Comparison of ENCODE assay signal across 9 cellular contexts in genomic region chr10:96370575-96371157, GRCh38. TPM values are rescaled to one million over a fixed set of nuclear protein-coding genes. Genes with fewer than 3 reads are reported as not detected.
DNase-seq lines count a peak whose midpoint lies in the region; ATAC-seq and TF ChIP-seq lines count a peak whose summit lies in the region.
"Had no signal": no experiment of that assay in that cellular context is flagged by ENCODE, and none has a peak within 500 bp of the region (broad histone marks: within the 10 kb centered on the region; RNA-seq: fewer than 3 reads in every experiment).

No MANE protein-coding gene starts in this region.

- H3K27ac Mint-ChIP-seq in CD4-positive, alpha-beta memory T cell: no peak overlapping the region
- H3K27ac Mint-ChIP-seq: IgD-negative memory B cell had no signal

- H4K91ac ChIP-seq in trophoblast cell (ENCODE audit: low read depth, low read length): no peak overlapping the region

- no peaks in the 10 kb centered on the region for H3K27me3 ChIP-seq in CD4-positive, alpha-beta memory T cell (ENCODE audit: insufficient read depth, low read length)
- no peaks in the 10 kb centered on the region for H3K27me3 ChIP-seq in PC-3 (ENCODE audit: low read length)
- no peaks in the 10 kb centered on the region for H3K27me3 ChIP-seq in trophoblast cell (ENCODE audit: insufficient read depth, low read length)

- no peak overlapping the region for H2BK12ac ChIP-seq in trophoblast cell (ENCODE audit: low read length)

- H3K36me3 Mint-ChIP-seq in CD4-positive, alpha-beta memory T cell: no peaks in the 10 kb centered on the region

- peak overlapping the region; percentile 65; the same call in 1 of the 2 replicates for H2AFZ ChIP-seq in PC-3 (ENCODE audit: low read length)
- no peak overlapping the region for H2AFZ ChIP-seq in trophoblast cell (ENCODE audit: insufficient read depth, low read length, poor library complexity)

- H3K23ac ChIP-seq in trophoblast cell (ENCODE audit: low read length): no peak overlapping the region

- H3K79me1 ChIP-seq in trophoblast cell (ENCODE audit: low read length): peaks cover 2% of the 10 kb centered on the region

- WGBS in trophoblast cell (ENCODE audit: extremely low coverage, insufficient coverage, insufficient read length): no CpG with 5 or more reads among the region's 16 CpGs

- H3K36me3 ChIP-seq in CD4-positive, alpha-beta memory T cell (ENCODE audit: insufficient read depth, low read length): no peaks in the 10 kb centered on the region
- H3K36me3 ChIP-seq in PC-3 (ENCODE audit: low read depth, low read length): no peaks in the 10 kb centered on the region
- H3K36me3 ChIP-seq in trophoblast cell (ENCODE audit: control insufficient read depth in 1 of 2, insufficient read depth in 2 of 2, low read length in 2 of 2): no peaks in the 10 kb centered on the region

- H3K4me2 ChIP-seq in PC-3 (ENCODE audit: low read length) (peak overlapping the region; percentile 51; the same call in 1 of the 2 replicates), trophoblast cell (ENCODE audit: low read length) (no peak overlapping the region)

- peak; percentile 81 for TF ChIP-seq CTCF in PC-3 (conservative IDR thresholded peaks at IDR 0.05; ENCODE audit: low read depth, low read length)

- no peak overlapping the region for H3K4me3 Mint-ChIP-seq in CD4-positive, alpha-beta memory T cell

- H4K12ac ChIP-seq in trophoblast cell (ENCODE audit: low read depth, low read length): no peak overlapping the region

- no peaks in the 10 kb centered on the region for H3K9me3 Mint-ChIP-seq in CD4-positive, alpha-beta memory T cell
- H3K9me3 Mint-ChIP-seq: IgD-negative memory B cell had no signal

- peaks cover 1 to 11% of the 10 kb centered on the region in 2 donors for H3K27me3 Mint-ChIP-seq in CD4-positive, alpha-beta memory T cell

- H4K8ac ChIP-seq in trophoblast cell (ENCODE audit: low read depth, low read length): no peak overlapping the region

- no peak overlapping the region for H3K4me3 ChIP-seq in CD4-positive, alpha-beta memory T cell (ENCODE audit: low read length in 2 of 2)
- H3K4me3 ChIP-seq in PC-3 (ENCODE audit: low read length) (no peak overlapping the region), trophoblast cell (ENCODE audit: low read depth, low read length) (no peak overlapping the region)

- H3K14ac ChIP-seq in trophoblast cell (ENCODE audit: low read length): no peak overlapping the region

- POLR2A ChIA-PET in CD4-positive, alpha-beta memory T cell (lab: Charles Lee; ENCODE audit: partially characterized antibody): no interaction called here
- POLR2A ChIA-PET in HEK293T (lab: Yijun Ruan, JAX) (no interaction called here), PC-3 (lab: Charles Lee; ENCODE audit: unreplicated experiment) (no interaction called here)

- H2BK5ac ChIP-seq in trophoblast cell (ENCODE audit: low read depth, low read length, poor library complexity): no peak overlapping the region

- H3K9me2 ChIP-seq in PC-3 (replicated peaks; ENCODE audit: low read length): no peaks in the 10 kb centered on the region

- H3K4me1 ChIP-seq in CD4-positive, alpha-beta memory T cell (ENCODE audit: insufficient read depth, low read length): peaks cover 11% of the 10 kb centered on the region
- H3K4me1 ChIP-seq in PC-3 (ENCODE audit: insufficient read depth, low read length) (peaks cover 19% of the 10 kb centered on the region), trophoblast cell (ENCODE audit: control insufficient read depth in 1 of 2, insufficient read depth in 2 of 2, low read length in 2 of 2) (peaks cover 4 to 6% of the 10 kb centered on the region in 2 experiments)

- H4K20me1 ChIP-seq in PC-3 (ENCODE audit: low read length): no peaks in the 10 kb centered on the region

- no peak overlapping the region for H3K27ac ChIP-seq in CD4-positive, alpha-beta memory T cell (ENCODE audit: low read depth, low read length)
- no peak overlapping the region for H3K27ac ChIP-seq in PC-3 (ENCODE audit: low read length)
- no peak overlapping the region for H3K27ac ChIP-seq in trophoblast cell (ENCODE audit: low read depth, low read length)

- intact Hi-C loops in CD4-positive, alpha-beta memory T cell (cut with micrococcal nuclease): no loop called here
- intact Hi-C loops in PC-3 (cut with micrococcal nuclease): no loop called here

- peaks cover 6 to 16% (median 9%) of the 10 kb centered on the region in 4 donors for H3K4me1 Mint-ChIP-seq in CD4-positive, alpha-beta memory T cell

- BruUV-seq in PC-3 (replicated peaks; lab: Mats Ljungman, UMichigan): no TSS peak

- H3K9ac ChIP-seq in PC-3 (ENCODE audit: low read length) (no peak overlapping the region), trophoblast cell (ENCODE audit: low read length) (no peak overlapping the region)

- H3K9me3 ChIP-seq in CD4-positive, alpha-beta memory T cell (ENCODE audit: control insufficient read depth in 1 of 2, low read length in 2 of 2): no peaks in the 10 kb centered on the region
- H3K9me3 ChIP-seq in PC-3 (ENCODE audit: low read length): no peaks in the 10 kb centered on the region
- H3K9me3 ChIP-seq in trophoblast cell (ENCODE audit: insufficient read depth, low read depth, low read length): peaks cover 2% of the 10 kb centered on the region

- DNase-seq in CD4-positive, alpha-beta memory T cell: peak in 4 of 5 donors; percentile 37 to 40 (median 39)
- DNase-seq in HEK293T (ENCODE audit: extremely low spot score) (peak; percentile 87), PC-3 (peak; percentile 71), foreskin melanocyte (peak; percentile 30), trophoblast cell (peak; percentile 40 to 85)
- peak; percentile 19 for DNase-seq in activated effector memory CD4-positive, alpha-beta T cell treated with Interleukin-2 at 50 U/mL for 16 hours

- H3F3A ChIP-seq in PC-3 (ENCODE audit: low read length, unreplicated experiment): no peaks in the 10 kb centered on the region

- H2AK5ac ChIP-seq in trophoblast cell (ENCODE audit: low read length): no peak overlapping the region

- H2BK120ac ChIP-seq in trophoblast cell (ENCODE audit: insufficient read depth, low read length, poor library complexity): no peak overlapping the region

- CTCF ChIA-PET in CD4-positive, alpha-beta memory T cell (lab: Charles Lee; ENCODE audit: partially characterized antibody): interaction anchor here (0.6 to 2.5 kb wide), 14 partner anchors 9 to 447 kb away, joined by 3 to 17 read pairs (median 4); partner anchors contain the start of gene OPALIN
- CTCF ChIA-PET in HEK293T (lab: Yijun Ruan, JAX) (interaction anchor here (0.6 to 1.2 kb wide), 4 partner anchors 30 to 134 kb away, joined by 3 to 6 read pairs (median 4); no protein-coding TSS in a partner anchor), PC-3 (lab: Charles Lee) (interaction anchor here (0.6 kb wide), 1 partner anchor 19 kb away, joined by 3 read pairs; no protein-coding TSS in a partner anchor)

- H3K18ac ChIP-seq in trophoblast cell (ENCODE audit: low read length): no peak overlapping the region

- H3K79me2 ChIP-seq in PC-3 (ENCODE audit: low read length) (no peaks in the 10 kb centered on the region), trophoblast cell (ENCODE audit: control insufficient read depth, insufficient read depth, low read length, poor library complexity) (no peaks in the 10 kb centered on the region)

- no peak overlapping the region for H3K4ac ChIP-seq in trophoblast cell (ENCODE audit: low read depth, low read length)

- ATAC-seq in PC-3 (peak; percentile 42), GM18873 (IDR thresholded peaks at IDR 0.05; ENCODE audit: low FRiP score, unreplicated experiment) (no peak), GM19397 (IDR thresholded peaks at IDR 0.05; ENCODE audit: unreplicated experiment) (no peak)

TF ChIP-seq in HEK293T, 16 proteins besides CTCF, POLR2A, EP300 and RAD21:
- TF ChIP-seq FOXA1 (IDR thresholded peaks at IDR 0.05) (no peak), FOXM1 (IDR thresholded peaks at IDR 0.05; ENCODE audit: borderline replicate concordance) (no peak), SUZ12 (IDR thresholded peaks at IDR 0.05) (no peak), HDGF (IDR thresholded peaks at IDR 0.05; ENCODE audit: borderline replicate concordance) (no peak), LEF1 (IDR thresholded peaks at IDR 0.05; ENCODE audit: borderline replicate concordance) (no peak), SP1 (IDR thresholded peaks at IDR 0.05) (no peak), L3MBTL2 (conservative IDR thresholded peaks at IDR 0.05) (no peak), TARDBP (IDR thresholded peaks at IDR 0.05) (no peak), NFRKB (IDR thresholded peaks at IDR 0.05) (no peak), CTBP1 (IDR thresholded peaks at IDR 0.05; ENCODE audit: borderline replicate concordance) (no peak), ARNT (IDR thresholded peaks at IDR 0.05) (no peak), ZNF384 (IDR thresholded peaks at IDR 0.05) (no peak), BHLHE40 (IDR thresholded peaks at IDR 0.05; ENCODE audit: borderline replicate concordance) (no peak), FOXK2 (IDR thresholded peaks at IDR 0.05) (no peak), ELF4 (IDR thresholded peaks at IDR 0.05) (no peak)
- TF ChIP-seq, protein P1, sequence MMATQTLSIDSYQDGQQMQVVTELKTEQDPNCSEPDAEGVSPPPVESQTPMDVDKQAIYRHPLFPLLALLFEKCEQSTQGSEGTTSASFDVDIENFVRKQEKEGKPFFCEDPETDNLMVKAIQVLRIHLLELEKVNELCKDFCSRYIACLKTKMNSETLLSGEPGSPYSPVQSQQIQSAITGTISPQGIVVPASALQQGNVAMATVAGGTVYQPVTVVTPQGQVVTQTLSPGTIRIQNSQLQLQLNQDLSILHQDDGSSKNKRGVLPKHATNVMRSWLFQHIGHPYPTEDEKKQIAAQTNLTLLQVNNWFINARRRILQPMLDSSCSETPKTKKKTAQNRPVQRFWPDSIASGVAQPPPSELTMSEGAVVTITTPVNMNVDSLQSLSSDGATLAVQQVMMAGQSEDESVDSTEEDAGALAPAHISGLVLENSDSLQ (IDR thresholded peaks at IDR 0.05): no peak

RNA-seq across cellular contexts. Expression of gene OPALIN, which starts 11.9 kb away (rescaled TPM):
- total RNA-seq in CD4-positive, alpha-beta memory T cell: not detected
- not detected for polyA plus RNA-seq in CD4-positive, alpha-beta memory T cell
- not detected in 2 replicates for total RNA-seq in PC-3 (2014; rRNA removed)
- polyA plus RNA-seq in trophoblast cell (2013): 0.01 and 0.04 TPM in 2 replicates
- polyA plus RNA-seq: IgD-negative memory B cell had no signal

Comparison
In these comparisons a context has a peak if more than half of its experiments do, and no peak if none do; other contexts are left out.
1. DNase-seq: peak in every context shown above with its lines; median percentile 87 in HEK293T; 71 in PC-3; 62 in trophoblast cell; 39 in CD4-positive, alpha-beta memory T cell; 30 in foreskin melanocyte; 19 in activated effector memory CD4-positive, alpha-beta T cell treated with Interleukin-2 at 50 U/mL for 16 hours.